In the genomic region with DNA sequence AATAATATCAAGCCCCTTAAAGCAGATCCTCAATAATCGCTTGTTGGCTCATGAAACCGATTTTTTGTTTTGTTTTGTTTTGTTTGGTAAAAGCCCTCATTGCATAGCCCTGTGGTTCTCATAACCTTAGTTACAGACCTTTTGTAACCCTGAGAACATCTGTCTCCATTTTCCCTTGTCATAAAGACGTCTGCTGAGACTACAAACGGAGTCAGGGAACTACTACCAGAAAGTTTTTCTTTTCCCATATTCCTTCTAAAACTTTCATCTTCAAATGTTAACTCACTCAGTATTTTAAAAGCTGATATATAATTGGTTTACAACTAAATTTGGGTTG, we compare ENCODE assay signal across 1 cellular context.
TF ChIP-seq lines count a peak whose summit lies in the region.

No MANE protein-coding gene starts in this region.

TF ChIP-seq in HepG2, 621 proteins besides CTCF, POLR2A, EP300 and RAD21:
- TF ChIP-seq NFE2L1 (CRISPR knock-in tag; IDR thresholded peaks at IDR 0.05; ENCODE audit: borderline replicate concordance) (no peak), SP1 (IDR thresholded peaks at IDR 0.05) (no peak), SP1 (CRISPR knock-in tag; IDR thresholded peaks at IDR 0.05) (no peak), SKI (IDR thresholded peaks at IDR 0.05; ENCODE audit: partially characterized antibody) (no peak), NR2F1 (CRISPR knock-in tag; IDR thresholded peaks at IDR 0.05) (no peak)
